In genomic region chr11:115759622-115760527, GRCh38 we compare ENCODE assay signal across 1 cellular context.
TF ChIP-seq lines count a peak whose summit lies in the region.

No MANE protein-coding gene starts in this region.

TF ChIP-seq in WTC11, 78 proteins besides CTCF, POLR2A, EP300 and RAD21 (continued from another document):
- TF ChIP-seq ZNF281 (CRISPR knock-in tag; IDR thresholded peaks at IDR 0.05) (no peak), ZNF263 (CRISPR knock-in tag; IDR thresholded peaks at IDR 0.05; ENCODE audit: low read depth) (no peak), ZNF232 (CRISPR knock-in tag; IDR thresholded peaks at IDR 0.05) (peak; percentile 67; the same call in 1 of the 2 replicates), KAT7 (CRISPR knock-in tag; IDR thresholded peaks at IDR 0.05; ENCODE audit: borderline replicate concordance) (0 out of 2 replicates have a peak, but pooled peaks have one; percentile 65), ESRRA (CRISPR knock-in tag; IDR thresholded peaks at IDR 0.05; ENCODE audit: borderline replicate concordance) (no peak), ZBTB21 (CRISPR knock-in tag; IDR thresholded peaks at IDR 0.05; ENCODE audit: borderline replicate concordance) (peak; percentile 59; the same call in 1 of the 2 replicates), PREB (CRISPR knock-in tag; IDR thresholded peaks at IDR 0.05; ENCODE audit: borderline replicate concordance) (no peak), TEAD1 (CRISPR knock-in tag; IDR thresholded peaks at IDR 0.05) (no peak), ATF6 (CRISPR knock-in tag; IDR thresholded peaks at IDR 0.05) (no peak), FOXP4 (CRISPR knock-in tag; IDR thresholded peaks at IDR 0.05) (no peak), JAZF1 (CRISPR knock-in tag; IDR thresholded peaks at IDR 0.05) (no peak), USF2 (CRISPR knock-in tag; IDR thresholded peaks at IDR 0.05) (no peak)
